ENCODE assay signal across 11 cellular contexts in the genomic region with DNA sequence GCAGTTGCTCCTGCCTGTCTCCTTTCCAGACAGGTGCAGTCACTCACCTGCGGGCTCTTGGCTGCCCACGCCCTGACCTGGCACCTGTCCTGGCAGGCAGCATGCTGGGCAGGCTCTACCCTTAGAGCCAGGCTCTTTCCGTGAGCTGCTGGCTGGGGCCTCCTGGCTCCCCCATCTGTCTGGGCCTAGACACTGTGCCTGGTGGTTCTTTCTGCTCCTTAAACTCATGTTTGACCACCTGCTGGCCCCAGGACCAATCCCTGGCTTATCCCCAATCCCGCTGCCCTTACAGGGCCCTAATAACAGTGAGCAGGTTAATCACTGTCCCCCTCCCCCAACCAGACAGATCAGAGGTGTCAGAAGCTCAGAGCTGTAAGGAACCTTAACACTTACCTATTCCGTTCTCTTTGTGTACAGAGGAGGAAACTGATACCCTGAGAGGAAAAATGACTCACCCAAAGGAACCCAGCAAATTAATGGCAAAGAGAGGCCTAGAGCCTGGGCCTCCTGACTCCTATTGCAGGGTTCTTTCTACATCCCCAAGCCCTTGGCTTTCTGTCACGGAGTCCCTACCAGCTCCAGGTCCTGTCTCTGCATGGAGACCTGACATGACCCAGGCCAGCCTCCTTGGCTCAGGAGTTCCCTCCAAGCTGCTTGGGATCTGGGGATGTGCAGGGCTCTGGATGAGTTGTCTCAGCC. TPM values are rescaled to one million over a fixed set of nuclear protein-coding genes. Genes with fewer than 3 reads are reported as not detected.
DNase-seq lines count a peak whose midpoint lies in the region; ATAC-seq and TF ChIP-seq lines count a peak whose summit lies in the region.
"Had no signal": no experiment of that assay in that cellular context is flagged by ENCODE, and none has a peak within 500 bp of the region (broad histone marks: within the 10 kb centered on the region; RNA-seq: fewer than 3 reads in every experiment).

No MANE protein-coding gene starts in this region.

- H3K4me1 Mint-ChIP-seq in activated CD4-positive, alpha-beta T cell treated with anti-CD3 and anti-CD28 coated beads, Interleukin-2, amount 10 ng/mL, durations not matched to agents 24 days and 14 days: peaks cover 56% of the 10 kb centered on the region
- H3K4me1 Mint-ChIP-seq in activated naive CD8-positive, alpha-beta T cell treated with anti-CD3 and anti-CD28 coated beads, Interleukin-2, amount 10 ng/mL, durations not matched to agents 7 days and 5 days: peaks cover 40% of the 10 kb centered on the region
- peaks cover 86% of the 10 kb centered on the region for H3K4me1 Mint-ChIP-seq in stimulated activated memory B cell treated with anti-CD40 and anti-IgM and Interleukin-4, amounts not matched to agents 10 μg/mL and 1 μg/mL and 100 μg/mL, for 72 hours

- ATAC-seq in activated naive CD8-positive, alpha-beta T cell treated with anti-CD3 and anti-CD28 coated beads, Interleukin-2, amount 10 ng/mL, durations not matched to agents 7 days and 5 days (ENCODE audit: low read depth): peak; percentile 46
- no peak for ATAC-seq in stimulated activated memory B cell treated with anti-CD40 and anti-IgM and Interleukin-4, amounts not matched to agents 10 μg/mL and 1 μg/mL and 100 μg/mL, for 72 hours

- H3K27ac Mint-ChIP-seq in activated CD4-positive, alpha-beta T cell treated with anti-CD3 and anti-CD28 coated beads, Interleukin-2, amount 10 ng/mL, durations not matched to agents 24 days and 14 days: peak overlapping the region; percentile 92
- peak overlapping the region; percentile 89 for H3K27ac Mint-ChIP-seq in activated naive CD8-positive, alpha-beta T cell treated with anti-CD3 and anti-CD28 coated beads, Interleukin-2, amount 10 ng/mL, durations not matched to agents 7 days and 5 days
- H3K27ac Mint-ChIP-seq in stimulated activated memory B cell treated with anti-CD40 and anti-IgM and Interleukin-4, amounts not matched to agents 10 μg/mL and 1 μg/mL and 100 μg/mL, for 72 hours: peak overlapping the region; percentile 90

- intact Hi-C loops in activated CD4-positive, alpha-beta T cell treated with anti-CD3 and anti-CD28 coated beads, Interleukin-2, amount 10 ng/mL, durations not matched to agents 24 days and 14 days (cut with micrococcal nuclease): loop anchor here (1.0 kb wide), 1 partner anchor 17 kb away; no protein-coding TSS in a partner anchor
- intact Hi-C loops in uterus (cut with DNase I; ENCODE audit: low total_unique reads): no loop called here

- H3K4me1 ChIP-seq in uterus (no peaks in the 10 kb centered on the region), right atrium auricular region (peaks cover 0 to 15% of the 10 kb centered on the region in 2 donors)

- no peaks in the 10 kb centered on the region for H3K27me3 Mint-ChIP-seq in activated CD4-positive, alpha-beta T cell treated with anti-CD3 and anti-CD28 coated beads, Interleukin-2, amount 10 ng/mL, durations not matched to agents 24 days and 14 days
- no peaks in the 10 kb centered on the region for H3K27me3 Mint-ChIP-seq in activated naive CD8-positive, alpha-beta T cell treated with anti-CD3 and anti-CD28 coated beads, Interleukin-2, amount 10 ng/mL, durations not matched to agents 7 days and 5 days
- H3K27me3 Mint-ChIP-seq in stimulated activated memory B cell treated with anti-CD40 and anti-IgM and Interleukin-4, amounts not matched to agents 10 μg/mL and 1 μg/mL and 100 μg/mL, for 72 hours: no peaks in the 10 kb centered on the region

- H3K36me3 ChIP-seq in uterus (no peaks in the 10 kb centered on the region), right atrium auricular region (no peaks in the 10 kb centered on the region)

- peak; percentile 73 for DNase-seq in activated CD4-positive, alpha-beta T cell treated with anti-CD3 and anti-CD28 coated beads, Interleukin-2, amount 10 ng/mL, durations not matched to agents 24 days and 14 days
- DNase-seq in activated CD4-positive, alpha-beta T cell treated with anti-CD3 and anti-CD28 coated beads, Interleukin-2, amount 50 U/mL, for 4 hours: no peak
- DNase-seq in NCI-H69 (lab: John Stamatoyannopoulos, UW) (peak; percentile 83), uterus (no peak), NAMALWA (ENCODE audit: low spot score) (no peak), right atrium auricular region (ENCODE audit: low spot score) (no peak)
- DNase-seq in activated naive CD8-positive, alpha-beta T cell treated with anti-CD3 and anti-CD28 coated beads, Interleukin-2, amount 10 ng/mL, durations not matched to agents 7 days and 5 days: no peak
- DNase-seq: activated CD8-positive, alpha-beta memory T cell treated with anti-CD3 and anti-CD28 coated beads for 24 hours; AML-193; islet precursor cell had no signal

- TF ChIP-seq POLR2A in uterus (IDR thresholded peaks at IDR 0.05): no peak

- H3K27ac ChIP-seq in uterus: no peak overlapping the region
- no peak overlapping the region for H3K27ac ChIP-seq in right atrium auricular region

- H3K4me3 Mint-ChIP-seq in activated CD4-positive, alpha-beta T cell treated with anti-CD3 and anti-CD28 coated beads, Interleukin-2, amount 10 ng/mL, durations not matched to agents 24 days and 14 days: peak overlapping the region; percentile 57
- H3K4me3 Mint-ChIP-seq in activated naive CD8-positive, alpha-beta T cell treated with anti-CD3 and anti-CD28 coated beads, Interleukin-2, amount 10 ng/mL, durations not matched to agents 7 days and 5 days: peak overlapping the region; percentile 36
- H3K4me3 Mint-ChIP-seq in stimulated activated memory B cell treated with anti-CD40 and anti-IgM and Interleukin-4, amounts not matched to agents 10 μg/mL and 1 μg/mL and 100 μg/mL, for 72 hours: peak overlapping the region; percentile 33

- H3K27me3 ChIP-seq in uterus (no peaks in the 10 kb centered on the region), right atrium auricular region (no peaks in the 10 kb centered on the region)

- TF ChIP-seq CTCF in uterus (IDR thresholded peaks at IDR 0.05) (no peak), right atrium auricular region (IDR thresholded peaks at IDR 0.05) (no peak)

- peaks cover 2% of the 10 kb centered on the region for H3K36me3 Mint-ChIP-seq in activated CD4-positive, alpha-beta T cell treated with anti-CD3 and anti-CD28 coated beads, Interleukin-2, amount 10 ng/mL, durations not matched to agents 24 days and 14 days (ENCODE audit: low read depth)
- peaks cover 1% of the 10 kb centered on the region for H3K36me3 Mint-ChIP-seq in activated naive CD8-positive, alpha-beta T cell treated with anti-CD3 and anti-CD28 coated beads, Interleukin-2, amount 10 ng/mL, durations not matched to agents 7 days and 5 days
- H3K36me3 Mint-ChIP-seq in stimulated activated memory B cell treated with anti-CD40 and anti-IgM and Interleukin-4, amounts not matched to agents 10 μg/mL and 1 μg/mL and 100 μg/mL, for 72 hours: peaks cover 32% of the 10 kb centered on the region

- H3K9me3 ChIP-seq in uterus: peaks cover 0 to 4% of the 10 kb centered on the region in 2 donors
- H3K9me3 ChIP-seq in right atrium auricular region: no peaks in the 10 kb centered on the region

- H3K4me3 ChIP-seq in uterus (no peak overlapping the region), right atrium auricular region (no peak overlapping the region)

- peaks cover 4% of the 10 kb centered on the region for H3K9me3 Mint-ChIP-seq in activated CD4-positive, alpha-beta T cell treated with anti-CD3 and anti-CD28 coated beads, Interleukin-2, amount 10 ng/mL, durations not matched to agents 24 days and 14 days
- H3K9me3 Mint-ChIP-seq in activated naive CD8-positive, alpha-beta T cell treated with anti-CD3 and anti-CD28 coated beads, Interleukin-2, amount 10 ng/mL, durations not matched to agents 7 days and 5 days: peaks cover 4% of the 10 kb centered on the region
- no peaks in the 10 kb centered on the region for H3K9me3 Mint-ChIP-seq in stimulated activated memory B cell treated with anti-CD40 and anti-IgM and Interleukin-4, amounts not matched to agents 10 μg/mL and 1 μg/mL and 100 μg/mL, for 72 hours

- POLR2A ChIA-PET in activated naive CD8-positive, alpha-beta T cell treated with anti-CD3 and anti-CD28 coated beads, Interleukin-2, amount 10 ng/mL, durations not matched to agents 7 days and 5 days (lab: Charles Lee): no interaction called here

RNA-seq across cellular contexts. Expression of a gene that starts 54.7 kb away (rescaled TPM):
- 0.07 TPM in 1 of 2 replicates, not detected in the other for total RNA-seq in activated CD4-positive, alpha-beta T cell treated with anti-CD3 and anti-CD28 coated beads, Interleukin-2, amount 10 ng/mL, durations not matched to agents 24 days and 14 days
- total RNA-seq in activated naive CD8-positive, alpha-beta T cell treated with anti-CD3 and anti-CD28 coated beads, Interleukin-2, amount 10 ng/mL, durations not matched to agents 7 days and 5 days: not detected
- total RNA-seq in uterus: under 1 TPM in 1 of 4 donors, not detected in 3; 0.37 TPM
- under 1 TPM in 1 of 2 donors, not detected in 1; 0.12 TPM for total RNA-seq in right atrium auricular region

Comparison
In these comparisons a context has a peak if more than half of its experiments do, and no peak if none do; other contexts are left out.
1. DNase-seq: peak in activated CD4-positive, alpha-beta T cell treated with anti-CD3 and anti-CD28 coated beads, Interleukin-2, amount 10 ng/mL, durations not matched to agents 24 days and 14 days (single experiment) and NCI-H69 (single experiment); none in activated CD4-positive, alpha-beta T cell treated with anti-CD3 and anti-CD28 coated beads, Interleukin-2, amount 50 U/mL, for 4 hours (0 of 2), activated naive CD8-positive, alpha-beta T cell treated with anti-CD3 and anti-CD28 coated beads, Interleukin-2, amount 10 ng/mL, durations not matched to agents 7 days and 5 days (single experiment), uterus (0 of 2), NAMALWA (single experiment) and right atrium auricular region (single experiment).
2. Peak in every context shown above with its lines, with median percentiles within 50 percentile points of each other: H3K27ac Mint-ChIP-seq and H3K4me3 Mint-ChIP-seq.